ENCODE assay signal across 1 cellular context in genomic region chr12:64457466-64457865, GRCh38.
TF ChIP-seq lines count a peak whose summit lies in the region.

No MANE protein-coding gene starts in this region.

TF ChIP-seq in SK-N-SH, 30 proteins besides CTCF, POLR2A, EP300 and RAD21 (continued from another document):
- no peak for TF ChIP-seq PBX3 (IDR thresholded peaks at IDR 0.05)
- TF ChIP-seq EZH2phosphoT487 (IDR thresholded peaks at IDR 0.05; ENCODE audit: borderline replicate concordance, low read depth), result no peak
- TF ChIP-seq GATA2 (CRISPR knock-in tag; IDR thresholded peaks at IDR 0.05), result no peak
- TF ChIP-seq FOSL2 (IDR thresholded peaks at IDR 0.05; ENCODE audit: borderline replicate concordance, low read depth), result no peak
- TF ChIP-seq RXRA (IDR thresholded peaks at IDR 0.05; ENCODE audit: borderline replicate concordance, low read depth), result no peak
- TF ChIP-seq SIN3A (IDR thresholded peaks at IDR 0.05; ENCODE audit: borderline replicate concordance, low read depth, low read length), result no peak
- TF ChIP-seq, protein P1, sequence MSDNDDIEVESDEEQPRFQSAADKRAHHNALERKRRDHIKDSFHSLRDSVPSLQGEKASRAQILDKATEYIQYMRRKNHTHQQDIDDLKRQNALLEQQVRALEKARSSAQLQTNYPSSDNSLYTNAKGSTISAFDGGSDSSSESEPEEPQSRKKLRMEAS (IDR thresholded peaks at IDR 0.05; ENCODE audit: low read depth), result no peak
- no peak for TF ChIP-seq ZBTB33 (IDR thresholded peaks at IDR 0.05; ENCODE audit: borderline replicate concordance, low read depth)
- no peak for TF ChIP-seq POLR2AphosphoS5 (IDR thresholded peaks at IDR 0.05; ENCODE audit: low read depth, low read length)
- no peak for TF ChIP-seq TCF12 (IDR thresholded peaks at IDR 0.05)
- TF ChIP-seq RCOR1 (IDR thresholded peaks at IDR 0.05; ENCODE audit: low read length), result no peak
- no peak for TF ChIP-seq NRF1 (IDR thresholded peaks at IDR 0.05; ENCODE audit: low read depth, low read length)
- TF ChIP-seq JUND (IDR thresholded peaks at IDR 0.05), result no peak
- no peak for TF ChIP-seq FOXJ3 (CRISPR knock-in tag; IDR thresholded peaks at IDR 0.05)
- TF ChIP-seq ELF1 (IDR thresholded peaks at IDR 0.05), result no peak
- no peak for TF ChIP-seq MEF2A (IDR thresholded peaks at IDR 0.05; ENCODE audit: borderline replicate concordance, low read depth)
TF ChIP-seq in SK-N-SH: peak in this region for 0.
